8 cellular contexts compared by ENCODE assay signal in the genomic region with DNA sequence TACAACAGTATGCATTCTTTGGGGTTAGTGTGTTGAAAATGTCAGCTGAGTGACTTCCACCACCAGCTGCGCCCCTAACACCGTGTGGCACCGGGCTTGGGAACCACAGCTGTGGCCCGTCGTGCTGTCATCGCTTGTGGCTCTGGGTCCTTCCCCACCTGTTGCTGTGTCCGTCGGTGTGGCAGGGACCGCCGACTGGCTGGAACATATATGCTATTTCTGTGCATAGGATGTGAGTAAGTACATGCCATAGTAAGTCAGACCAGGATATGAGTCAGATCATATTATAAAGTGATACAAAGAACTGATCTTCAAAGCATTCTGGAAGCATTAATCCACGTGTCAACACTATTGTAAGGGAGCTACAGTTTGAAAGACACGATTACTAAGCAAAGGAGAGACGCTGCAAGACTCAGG. TPM values are rescaled to one million over a fixed set of nuclear protein-coding genes. Genes with fewer than 3 reads are reported as not detected.
A peak's percentile ranks its signal among the peaks of the same experiment; 100 is the strongest.
DNase-seq lines count a peak whose midpoint lies in the region; ATAC-seq and TF ChIP-seq lines count a peak whose summit lies in the region.

No MANE protein-coding gene starts in this region.

- no peaks in the 10 kb centered on the region for H3K27me3 ChIP-seq in prostate gland (replicated peaks; ENCODE audit: insufficient read depth)

- H3K36me3 ChIP-seq in prostate gland, result no peaks in the 10 kb centered on the region

- WGBS in prostate gland, result 71% methylated on average over 13 of the region's 13 CpGs

- no peak for TF ChIP-seq POLR2A in prostate gland (IDR thresholded peaks at IDR 0.05)

- H3K27ac ChIP-seq in epithelial cell of prostate (peak overlapping the region; percentile 92), prostate gland (no peak overlapping the region)

- intact Hi-C loops in prostate gland (cut with DNase I), result no loop called here

- no peak for TF ChIP-seq CTCF in HFF-Myc (IDR thresholded peaks at IDR 0.05; ENCODE audit: low read depth, low read length, missing control alignments)
- TF ChIP-seq CTCF in prostate gland (IDR thresholded peaks at IDR 0.05), result no peak

- H3K4me1 ChIP-seq in prostate gland (replicated peaks), result no peaks in the 10 kb centered on the region

- H3K9me3 ChIP-seq in prostate gland, result no peaks in the 10 kb centered on the region

- H3K4me3 ChIP-seq in HFF-Myc (replicated peaks; ENCODE audit: low read depth, low read length) (no peak overlapping the region), prostate gland (no peak overlapping the region)

- ATAC-seq in HG02623 (IDR thresholded peaks at IDR 0.05; ENCODE audit: unreplicated experiment), result no peak

- peak; percentile 57 for DNase-seq in HFF-Myc (ENCODE audit: extremely low read depth, low read depth)
- DNase-seq in activated CD4-positive, alpha-beta T cell treated with anti-CD3 and anti-CD28 coated beads, Interleukin-2, amount 50 U/mL, for 4 hours, result peak; percentile 31 to 37
- DNase-seq in epithelial cell of prostate (ENCODE audit: low read depth, low spot score), result peak; percentile 87
- peak; percentile 25 for DNase-seq in stimulated activated CD4-positive, alpha-beta T cell treated with anti-CD3 and anti-CD28 coated beads, Interleukin-2, amount 100 ng/mL, for 4 hours (ENCODE audit: low read depth)
- DNase-seq in prostate gland (ENCODE audit: low spot score), result no peak
- DNase-seq in NCI-H1048 (lab: John Stamatoyannopoulos, UW), result no peak
- DNase-seq in cerebellum (ENCODE audit: low spot score), result no peak

RNA-seq across cellular contexts. Expression of a gene that starts 31.9 kb away (rescaled TPM):
- total RNA-seq in prostate gland, result 10 to 100 TPM; 18.4 to 22.6 TPM
- 5.5 TPM for total RNA-seq in cerebellum

RNA-seq across cellular contexts. Expression of a gene that starts 46.6 kb away (rescaled TPM):
- total RNA-seq in prostate gland, result 1 to 10 TPM; 1.2 to 2.2 TPM
- 1.3 TPM for total RNA-seq in cerebellum

Comparison
In these comparisons a context has a peak if more than half of its experiments do, and no peak if none do; other contexts are left out.
1. DNase-seq: peak in HFF-Myc (single experiment), activated CD4-positive, alpha-beta T cell treated with anti-CD3 and anti-CD28 coated beads, Interleukin-2, amount 50 U/mL, for 4 hours (2 of 2), epithelial cell of prostate (single experiment) and stimulated activated CD4-positive, alpha-beta T cell treated with anti-CD3 and anti-CD28 coated beads, Interleukin-2, amount 100 ng/mL, for 4 hours (single experiment); none in prostate gland (single experiment), NCI-H1048 (single experiment) and cerebellum (single experiment).